ENCODE assay signal across 20 cellular contexts in the genomic region with DNA sequence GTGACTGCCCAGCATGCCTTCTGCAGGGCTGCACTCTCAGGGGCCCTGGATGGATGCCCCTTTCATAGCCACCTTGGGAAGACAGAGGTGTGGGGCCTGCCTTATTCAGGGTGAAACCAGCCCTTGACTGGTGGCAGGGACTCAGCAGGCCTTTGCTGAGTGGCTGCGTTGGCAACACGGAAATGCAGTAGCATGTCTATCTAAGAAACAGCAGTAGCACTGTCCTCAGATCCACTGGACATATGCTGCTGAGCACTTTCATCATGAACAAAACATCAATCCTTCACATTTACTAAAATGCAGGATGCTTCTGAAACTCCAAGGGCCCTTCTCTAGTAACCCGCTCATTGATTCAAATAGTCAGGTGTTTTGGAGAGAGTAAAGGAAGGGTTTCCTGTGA. TPM values are rescaled to one million over a fixed set of nuclear protein-coding genes. Genes with fewer than 3 reads are reported as not detected.
"Had no signal": no experiment of that assay in that cellular context is flagged by ENCODE, and none has a peak within 500 bp of the region (broad histone marks: within the 10 kb centered on the region; RNA-seq: fewer than 3 reads in every experiment).

No MANE protein-coding gene starts in this region.

- H3K4me3 ChIP-seq: esophagus squamous epithelium, lung, psoas muscle, right lobe of liver, tibial artery, upper lobe of left lung, vagina had no signal

- DNase-seq: dermis blood vessel endothelial cell; esophagus squamous epithelium; foreskin fibroblast; kidney; left colon; left ventricle myocardium superior; mesenchymal stem cell; naive B cell; occipital lobe; psoas muscle; right lobe of liver; stimulated activated CD4-positive, alpha-beta T cell treated with anti-CD3 and anti-CD28 coated beads, Interleukin-4, amount 100 ng/mL, for 1 hour; stimulated activated CD8-positive, alpha-beta memory T cell treated with anti-CD3 and anti-CD28 coated beads, Interleukin-4, amount 100 ng/mL, for 48 hours; stimulated activated naive CD8-positive, alpha-beta T cell treated with anti-CD3 and anti-CD28 coated beads, Interleukin-15, Interleukin-2, amounts not matched to agents 100 U/mL and 50 U/mL, for 24 hours; tibial artery had no signal

- H3K36me3 ChIP-seq: esophagus squamous epithelium, right lobe of liver, tibial artery, upper lobe of left lung, vagina had no signal

- H3K27ac ChIP-seq: esophagus squamous epithelium, psoas muscle, right lobe of liver, tibial artery, upper lobe of left lung, vagina had no signal

- H3K9me3 ChIP-seq: esophagus squamous epithelium, psoas muscle, right lobe of liver, tibial artery, upper lobe of left lung, vagina had no signal

- FAIRE-seq: kidney had no signal

- ATAC-seq: left colon; psoas muscle; stimulated activated naive CD8-positive, alpha-beta T cell treated with anti-CD3 and anti-CD28 coated beads, Interleukin-15, Interleukin-2, amounts not matched to agents 100 U/mL and 50 U/mL, for 24 hours had no signal

RNA-seq across cellular contexts. Expression of a gene that starts 4.9 kb away (rescaled TPM):
- total RNA-seq: dermis blood vessel endothelial cell, epithelial cell of proximal tubule, esophagus squamous epithelium, kidney, left colon, left ventricle myocardium superior, lung, occipital lobe, psoas muscle, right lobe of liver, temporal lobe, vagina had no signal
- polyA plus RNA-seq: lung, psoas muscle had no signal
